In the genomic region with DNA sequence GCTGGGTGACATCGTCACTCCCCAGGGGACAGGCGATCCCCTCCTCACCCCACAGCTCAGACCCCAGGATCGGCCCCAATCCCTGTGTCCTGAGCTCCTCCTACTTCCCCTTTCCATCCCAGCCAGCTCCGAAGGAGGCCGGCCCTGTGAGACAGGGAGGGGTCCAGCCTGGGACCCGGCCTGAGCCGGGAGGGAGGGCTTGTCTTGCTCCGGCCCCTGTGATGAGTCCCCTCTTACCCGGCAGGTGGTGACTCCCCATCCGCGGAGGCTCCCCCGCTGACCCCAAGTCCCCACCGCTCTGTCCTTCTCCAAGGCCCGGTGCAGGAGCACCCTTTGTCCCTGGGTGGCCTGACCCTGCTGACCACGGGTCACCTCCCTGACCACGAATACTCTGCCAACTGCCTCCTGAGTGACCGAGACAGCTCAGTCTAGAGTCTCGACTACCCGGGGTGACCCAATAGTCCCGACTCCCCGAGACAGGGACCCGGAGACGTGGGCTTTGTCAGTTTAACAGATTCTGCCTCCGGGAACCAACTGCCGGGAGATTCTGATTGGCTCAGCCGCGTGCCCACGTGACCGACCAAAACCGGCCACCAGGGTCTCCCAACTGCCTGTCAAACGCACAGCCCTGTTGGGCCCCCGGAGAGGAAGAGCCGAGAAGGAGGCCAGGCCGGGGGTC, we compare ENCODE assay signal across 8 cellular contexts.
DNase-seq lines count a peak whose midpoint lies in the region; ATAC-seq, FAIRE-seq and TF ChIP-seq lines count a peak whose summit lies in the region.

No MANE protein-coding gene starts in this region.

- POLR2A ChIA-PET in K562 (lab: Yijun Ruan, JAX), result no interaction called here

- peak overlapping the region; percentile 60 for H3K4me2 ChIP-seq in K562 (ENCODE audit: insufficient read depth, low read length)

- no TSS peak for BruUV-seq in K562 (replicated peaks; lab: Mats Ljungman, UMichigan)

- ATAC-seq in K562 (peak; percentile 84), GM18498 (IDR thresholded peaks at IDR 0.05; ENCODE audit: unreplicated experiment) (no peak)
- peak; percentile 28 for ATAC-seq in stimulated activated naive CD8-positive, alpha-beta T cell treated with anti-CD3 and anti-CD28 coated beads, Interleukin-15, Interleukin-2, amounts not matched to agents 100 U/mL and 50 U/mL, for 24 hours

- H3K27ac ChIP-seq in HL-60 (replicated peaks), result no peak overlapping the region
- H3K27ac ChIP-seq in K562 (ENCODE audit: extremely low read depth, low read depth, low read length), result no peak overlapping the region
- H3K27ac ChIP-seq in kidney (ENCODE audit: low read depth in 2 of 2, low read length in 2 of 2), result no peak overlapping the region

- no peak for TF ChIP-seq RAD21 in K562 (CRISPR knock-in tag; conservative IDR thresholded peaks at IDR 0.05 in 1 of 2, IDR thresholded peaks at IDR 0.05 in 1 of 2)

- no peak for DNase-seq in HL-60 (ENCODE audit: low read depth in 1 of 2, low spot score in 1 of 2)
- DNase-seq in K562 (ENCODE audit: extremely low read depth in 1 of 4, low spot score in 3 of 4), result peak; percentile 18 to 61 (median 59)
- peak; percentile 81 for DNase-seq in kidney
- DNase-seq in stimulated activated naive CD8-positive, alpha-beta T cell treated with anti-CD3 and anti-CD28 coated beads, Interleukin-15, Interleukin-2, amounts not matched to agents 100 U/mL and 50 U/mL, for 24 hours, result peak; percentile 20
- no peak for DNase-seq in SIG-M5 (lab: John Stamatoyannopoulos, UW)
- DNase-seq in GDM1 (lab: John Stamatoyannopoulos, UW), result no peak

- CTCF ChIA-PET in K562 (lab: Yijun Ruan, JAX; ENCODE audit: low intra/inter-chr PET ratio), result no interaction called here

- TF ChIP-seq CTCF in HL-60 (IDR thresholded peaks at IDR 0.05; ENCODE audit: insufficient read depth, low read length) (no peak), K562 (IDR thresholded peaks at IDR 0.05 in 2 of 3, conservative IDR thresholded peaks at IDR 0.05 in 1 of 3; ENCODE audit: insufficient read depth in 2 of 3, low read depth in 1 of 3, low read length in 3 of 3) (no peak), kidney (IDR thresholded peaks at IDR 0.05; ENCODE audit: borderline replicate concordance, extremely low read depth, insufficient read depth) (no peak)

- in situ Hi-C loops in K562 (cut with MboI), result no loop called here

- no peaks in the 10 kb centered on the region for H3K9me3 ChIP-seq in ES-I3 (ENCODE audit: control insufficient read depth, insufficient read depth, low read length)
- H3K9me3 ChIP-seq in K562 (replicated peaks; ENCODE audit: control insufficient read depth, insufficient read depth, low read depth, low read length), result no peaks in the 10 kb centered on the region
- H3K9me3 ChIP-seq in kidney (ENCODE audit: control insufficient read depth in 1 of 2, low read length in 2 of 2), result no peaks in the 10 kb centered on the region

- no peaks in the 10 kb centered on the region for H3K36me3 ChIP-seq in ES-I3 (ENCODE audit: insufficient read depth, low read length)
- H3K36me3 ChIP-seq in K562 (ENCODE audit: control insufficient read depth, insufficient read depth, low read length), result no peaks in the 10 kb centered on the region
- H3K36me3 ChIP-seq in kidney (ENCODE audit: control insufficient read depth in 1 of 2, insufficient read depth in 2 of 2, low read length in 2 of 2), result no peaks in the 10 kb centered on the region

- FAIRE-seq in K562 (lab: Jason Lieb, UNC), result no peak
- no peak for FAIRE-seq in kidney (lab: Jason Lieb, UNC)

- no peaks in the 10 kb centered on the region for H4K20me1 ChIP-seq in K562 (replicated peaks; ENCODE audit: control insufficient read depth, insufficient read depth, low read length)

- H3K4me1 ChIP-seq in ES-I3 (ENCODE audit: insufficient read depth, low read length), result no peaks in the 10 kb centered on the region
- peaks cover 0 to 9% of the 10 kb centered on the region in 2 experiments; a peak in 2 of 5 replicates for H3K4me1 ChIP-seq in K562 (replicated peaks in 1 of 2; ENCODE audit: control insufficient read depth in 2 of 2, insufficient read depth in 2 of 2, low read length in 2 of 2)
- no peaks in the 10 kb centered on the region for H3K4me1 ChIP-seq in kidney (ENCODE audit: control insufficient read depth in 1 of 2, insufficient read depth in 1 of 2, low read depth in 1 of 2, low read length in 2 of 2)

- peak overlapping the region; percentile 97; the same call in 1 of the 2 replicates for H3K9ac ChIP-seq in ES-I3 (ENCODE audit: low read depth, low read length)
- peak overlapping the region in 1 of 2 experiments; percentile 74; a peak in 2 of 4 replicates for H3K9ac ChIP-seq in K562 (ENCODE audit: insufficient read depth in 1 of 2, low read depth in 2 of 2, low read length in 2 of 2)
- peak overlapping the region; percentile 46 to 48 for H3K9ac ChIP-seq in kidney (ENCODE audit: low read length in 2 of 2)

- no peak for TF ChIP-seq POLR2A in K562 (conservative IDR thresholded peaks at IDR 0.05)

- TF ChIP-seq EP300 in K562 (IDR thresholded peaks at IDR 0.05; ENCODE audit: low read length), result no peak

- H3K27me3 ChIP-seq in HL-60 (ENCODE audit: insufficient read depth, poor library complexity, severe bottlenecking) (no peaks in the 10 kb centered on the region), K562 (ENCODE audit: control insufficient read depth in 2 of 2, insufficient read depth in 2 of 2, low read length in 2 of 2) (no peaks in the 10 kb centered on the region)

- H3K9me1 ChIP-seq in K562 (ENCODE audit: control insufficient read depth, insufficient read depth, low read length), result no peaks in the 10 kb centered on the region

- H2AFZ ChIP-seq in K562 (ENCODE audit: low read depth, low read length), result peak overlapping the region; percentile 83

- H3K4me3 ChIP-seq in HL-60 (replicated peaks; ENCODE audit: insufficient read depth, low read length), result peak overlapping the region; percentile 17
- peak overlapping the region; percentile 22; the same call in 1 of the 2 replicates for H3K4me3 ChIP-seq in K562
- peak overlapping the region; percentile 53 to 63 for H3K4me3 ChIP-seq in kidney (ENCODE audit: low read length in 2 of 2)

- intact Hi-C loops in K562 (cut with micrococcal nuclease), result no loop called here
- intact Hi-C loops in kidney (cut with DNase I), result no loop called here

- H3K79me2 ChIP-seq in K562 (ENCODE audit: control insufficient read depth, insufficient read depth, low read length), result no peaks in the 10 kb centered on the region

- WGBS in K562 (ENCODE audit: insufficient coverage, low coverage, missing lambda C conversion rate), result 7% methylated on average over 15 of the region's 34 CpGs

TF ChIP-seq in K562, 482 proteins besides CTCF, POLR2A, EP300 and RAD21 (continues in another document):
- TF ChIP-seq PCBP2 (IDR thresholded peaks at IDR 0.05; ENCODE audit: low read depth, low read length, poor library complexity, severe bottlenecking) (no peak), TFE3 (CRISPR knock-in tag; IDR thresholded peaks at IDR 0.05) (peak; percentile 77), ZNF23 (CRISPR knock-in tag; IDR thresholded peaks at IDR 0.05) (no peak), NCOR1 (IDR thresholded peaks at IDR 0.05) (no peak), ZNF124 (CRISPR knock-in tag; IDR thresholded peaks at IDR 0.05) (no peak), ARNT (IDR thresholded peaks at IDR 0.05) (no peak), POLR3G (IDR thresholded peaks at IDR 0.05; ENCODE audit: extremely low read depth, insufficient read length, insufficient replicate concordance) (no peak), NUFIP1 (IDR thresholded peaks at IDR 0.05; ENCODE audit: partially characterized antibody) (no peak), ZNF263 (CRISPR knock-in tag; IDR thresholded peaks at IDR 0.05; ENCODE audit: borderline replicate concordance) (peak; percentile 27; the same call in 1 of the 2 replicates), EGR1 (conservative IDR thresholded peaks at IDR 0.05) (no peak)
- TF ChIP-seq, protein P1, sequence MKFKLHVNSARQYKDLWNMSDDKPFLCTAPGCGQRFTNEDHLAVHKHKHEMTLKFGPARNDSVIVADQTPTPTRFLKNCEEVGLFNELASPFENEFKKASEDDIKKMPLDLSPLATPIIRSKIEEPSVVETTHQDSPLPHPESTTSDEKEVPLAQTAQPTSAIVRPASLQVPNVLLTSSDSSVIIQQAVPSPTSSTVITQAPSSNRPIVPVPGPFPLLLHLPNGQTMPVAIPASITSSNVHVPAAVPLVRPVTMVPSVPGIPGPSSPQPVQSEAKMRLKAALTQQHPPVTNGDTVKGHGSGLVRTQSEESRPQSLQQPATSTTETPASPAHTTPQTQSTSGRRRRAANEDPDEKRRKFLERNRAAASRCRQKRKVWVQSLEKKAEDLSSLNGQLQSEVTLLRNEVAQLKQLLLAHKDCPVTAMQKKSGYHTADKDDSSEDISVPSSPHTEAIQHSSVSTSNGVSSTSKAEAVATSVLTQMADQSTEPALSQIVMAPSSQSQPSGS (CRISPR knock-in tag; IDR thresholded peaks at IDR 0.05), result no peak
- TF ChIP-seq, protein P2, sequence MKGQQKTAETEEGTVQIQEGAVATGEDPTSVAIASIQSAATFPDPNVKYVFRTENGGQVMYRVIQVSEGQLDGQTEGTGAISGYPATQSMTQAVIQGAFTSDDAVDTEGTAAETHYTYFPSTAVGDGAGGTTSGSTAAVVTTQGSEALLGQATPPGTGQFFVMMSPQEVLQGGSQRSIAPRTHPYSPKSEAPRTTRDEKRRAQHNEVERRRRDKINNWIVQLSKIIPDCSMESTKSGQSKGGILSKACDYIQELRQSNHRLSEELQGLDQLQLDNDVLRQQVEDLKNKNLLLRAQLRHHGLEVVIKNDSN (CRISPR knock-in tag; IDR thresholded peaks at IDR 0.05), result peak; percentile 92
- TF ChIP-seq, protein P3, sequence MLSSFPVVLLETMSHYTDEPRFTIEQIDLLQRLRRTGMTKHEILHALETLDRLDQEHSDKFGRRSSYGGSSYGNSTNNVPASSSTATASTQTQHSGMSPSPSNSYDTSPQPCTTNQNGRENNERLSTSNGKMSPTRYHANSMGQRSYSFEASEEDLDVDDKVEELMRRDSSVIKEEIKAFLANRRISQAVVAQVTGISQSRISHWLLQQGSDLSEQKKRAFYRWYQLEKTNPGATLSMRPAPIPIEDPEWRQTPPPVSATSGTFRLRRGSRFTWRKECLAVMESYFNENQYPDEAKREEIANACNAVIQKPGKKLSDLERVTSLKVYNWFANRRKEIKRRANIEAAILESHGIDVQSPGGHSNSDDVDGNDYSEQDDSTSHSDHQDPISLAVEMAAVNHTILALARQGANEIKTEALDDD (IDR thresholded peaks at IDR 0.05), result no peak

Comparison
In these comparisons a context has a peak if more than half of its experiments do, and no peak if none do; other contexts are left out.
1. DNase-seq: peak in K562 (4 of 4), kidney (single experiment) and stimulated activated naive CD8-positive, alpha-beta T cell treated with anti-CD3 and anti-CD28 coated beads, Interleukin-15, Interleukin-2, amounts not matched to agents 100 U/mL and 50 U/mL, for 24 hours (single experiment); none in HL-60 (0 of 2), SIG-M5 (single experiment) and GDM1 (single experiment).
2. Peak in every context shown above with its lines, with median percentiles within 50 percentile points of each other: H3K4me3 ChIP-seq.